Comparison of ENCODE assay signal across 11 cellular contexts in the genomic region with DNA sequence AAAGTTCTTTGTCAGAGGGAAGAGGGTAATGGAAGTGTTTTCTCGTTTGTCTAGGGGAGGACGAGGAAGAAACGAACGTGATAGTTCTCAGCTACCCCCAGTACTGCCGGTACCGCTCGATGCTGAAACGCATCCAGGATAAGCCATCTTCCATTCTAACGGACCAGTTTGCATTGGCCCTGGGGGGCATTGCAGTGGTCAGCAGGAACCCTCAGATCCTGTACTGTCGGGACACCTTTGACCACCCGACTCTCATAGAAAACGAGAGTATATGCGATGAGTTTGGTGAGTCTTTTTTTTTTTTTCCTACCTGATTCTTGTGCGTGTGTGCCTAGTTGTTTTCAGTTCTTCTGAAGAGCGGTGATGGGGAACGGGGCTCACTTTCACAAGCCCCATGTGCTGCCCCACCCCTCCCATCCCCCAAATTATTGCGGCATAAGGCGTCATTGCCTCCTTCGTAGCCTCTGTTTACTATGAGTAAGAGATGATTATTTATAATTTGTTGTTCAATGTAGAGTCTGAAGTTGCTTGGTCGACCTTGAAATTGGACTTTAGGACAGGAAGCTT.
DNase-seq lines count a peak whose midpoint lies in the region; ATAC-seq and TF ChIP-seq lines count a peak whose summit lies in the region.
"Had no signal": no experiment of that assay in that cellular context is flagged by ENCODE, and none has a peak within 500 bp of the region (broad histone marks: within the 10 kb centered on the region; RNA-seq: fewer than 3 reads in every experiment).

No MANE protein-coding gene starts in this region.

- H4K20me1 ChIP-seq in PC-3 (ENCODE audit: low read length) = no peaks in the 10 kb centered on the region

- TF ChIP-seq CTCF in PC-3 (conservative IDR thresholded peaks at IDR 0.05; ENCODE audit: low read depth, low read length) (no peak), transverse colon (IDR thresholded peaks at IDR 0.05) (no peak)

- H3K36me3 ChIP-seq in PC-3 (ENCODE audit: low read depth, low read length) = no peaks in the 10 kb centered on the region
- H3K36me3 ChIP-seq in transverse colon = no peaks in the 10 kb centered on the region

- H3K27me3 Mint-ChIP-seq in activated CD8-positive, alpha-beta T cell treated with anti-CD3 and anti-CD28 coated beads, Interleukin-2, amount 10 ng/mL, durations not matched to agents 7 days and 5 days (ENCODE audit: low read depth) = no peaks in the 10 kb centered on the region
- no peaks in the 10 kb centered on the region for H3K27me3 Mint-ChIP-seq in activated CD8-positive, alpha-beta memory T cell treated with anti-CD3 and anti-CD28 coated beads, Interleukin-2, amount 10 ng/mL, durations not matched to agents 7 days and 5 days

- H3K27ac Mint-ChIP-seq in activated CD8-positive, alpha-beta T cell treated with anti-CD3 and anti-CD28 coated beads, Interleukin-2, amount 10 ng/mL, durations not matched to agents 7 days and 5 days = no peak overlapping the region
- H3K27ac Mint-ChIP-seq in activated CD8-positive, alpha-beta memory T cell treated with anti-CD3 and anti-CD28 coated beads, Interleukin-2, amount 10 ng/mL, durations not matched to agents 7 days and 5 days = no peak overlapping the region

- H3K4me1 Mint-ChIP-seq in activated CD8-positive, alpha-beta T cell treated with anti-CD3 and anti-CD28 coated beads, Interleukin-2, amount 10 ng/mL, durations not matched to agents 7 days and 5 days (ENCODE audit: low read depth) = peaks cover 6% of the 10 kb centered on the region
- H3K4me1 Mint-ChIP-seq in activated CD8-positive, alpha-beta memory T cell treated with anti-CD3 and anti-CD28 coated beads, Interleukin-2, amount 10 ng/mL, durations not matched to agents 7 days and 5 days = peaks cover 45% of the 10 kb centered on the region

- BruUV-seq in PC-3 (replicated peaks; lab: Mats Ljungman, UMichigan) = no TSS peak

- CTCF ChIA-PET in activated CD8-positive, alpha-beta T cell treated with anti-CD3 and anti-CD28 coated beads, Interleukin-2, amount 10 ng/mL, durations not matched to agents 7 days and 5 days (lab: Charles Lee) = no interaction called here
- CTCF ChIA-PET in PC-3 (lab: Charles Lee) = no interaction called here
- CTCF ChIA-PET in activated CD8-positive, alpha-beta memory T cell treated with anti-CD3 and anti-CD28 coated beads, Interleukin-2, amount 10 ng/mL, durations not matched to agents 7 days and 5 days (lab: Charles Lee) = no interaction called here

- H2AFZ ChIP-seq in PC-3 (ENCODE audit: low read length) = no peak overlapping the region

- no peak overlapping the region for H3K4me2 ChIP-seq in PC-3 (ENCODE audit: low read length)

- H3K4me3 Mint-ChIP-seq in activated CD8-positive, alpha-beta T cell treated with anti-CD3 and anti-CD28 coated beads, Interleukin-2, amount 10 ng/mL, durations not matched to agents 7 days and 5 days = no peak overlapping the region
- no peak overlapping the region for H3K4me3 Mint-ChIP-seq in activated CD8-positive, alpha-beta memory T cell treated with anti-CD3 and anti-CD28 coated beads, Interleukin-2, amount 10 ng/mL, durations not matched to agents 7 days and 5 days

- H3K9ac ChIP-seq in PC-3 (ENCODE audit: low read length) = no peak overlapping the region

- no peaks in the 10 kb centered on the region for H3K9me3 ChIP-seq in PC-3 (ENCODE audit: low read length)
- no peaks in the 10 kb centered on the region for H3K9me3 ChIP-seq in transverse colon

- H3K79me2 ChIP-seq in PC-3 (ENCODE audit: low read length) = no peaks in the 10 kb centered on the region

- H3K9me2 ChIP-seq in PC-3 (replicated peaks; ENCODE audit: low read length) = no peaks in the 10 kb centered on the region

- TF ChIP-seq POLR2A in erythroblast (IDR thresholded peaks at IDR 0.05; ENCODE audit: low read length) = no peak
- no peak for TF ChIP-seq POLR2A in transverse colon (IDR thresholded peaks at IDR 0.05)

- intact Hi-C loops in PC-3 (cut with micrococcal nuclease) = no loop called here
- intact Hi-C loops in transverse colon (cut with DNase I; ENCODE audit: low total_unique reads) = no loop called here

- H3K4me3 ChIP-seq in PC-3 (ENCODE audit: low read length) = no peak overlapping the region
- H3K4me3 ChIP-seq in transverse colon = no peak overlapping the region

- no peaks in the 10 kb centered on the region for H3K9me3 Mint-ChIP-seq in activated CD8-positive, alpha-beta T cell treated with anti-CD3 and anti-CD28 coated beads, Interleukin-2, amount 10 ng/mL, durations not matched to agents 7 days and 5 days (ENCODE audit: insufficient read depth)
- H3K9me3 Mint-ChIP-seq in activated CD8-positive, alpha-beta memory T cell treated with anti-CD3 and anti-CD28 coated beads, Interleukin-2, amount 10 ng/mL, durations not matched to agents 7 days and 5 days (ENCODE audit: low read depth) = no peaks in the 10 kb centered on the region

- no peak for TF ChIP-seq EP300 in transverse colon (IDR thresholded peaks at IDR 0.05; ENCODE audit: low read depth)

- no peaks in the 10 kb centered on the region for H3K27me3 ChIP-seq in PC-3 (ENCODE audit: low read length)
- no peaks in the 10 kb centered on the region for H3K27me3 ChIP-seq in transverse colon

- in situ Hi-C loops in transverse colon (cut with MboI; ENCODE audit: low pct_ligation_motif_present in 1 of 4, low pct_unique_long_range_greater_than_20kb in 1 of 4, low sequenced_read_pairs in 3 of 4) = no loop called here

- peaks cover 70% of the 10 kb centered on the region for H3K36me3 Mint-ChIP-seq in activated CD8-positive, alpha-beta T cell treated with anti-CD3 and anti-CD28 coated beads, Interleukin-2, amount 10 ng/mL, durations not matched to agents 7 days and 5 days (ENCODE audit: low read depth)
- peaks cover 68% of the 10 kb centered on the region for H3K36me3 Mint-ChIP-seq in activated CD8-positive, alpha-beta memory T cell treated with anti-CD3 and anti-CD28 coated beads, Interleukin-2, amount 10 ng/mL, durations not matched to agents 7 days and 5 days

- ATAC-seq in GM18499 (IDR thresholded peaks at IDR 0.05; ENCODE audit: insufficient read depth, unreplicated experiment) (peak; percentile 61), GM19395 (IDR thresholded peaks at IDR 0.05; ENCODE audit: unreplicated experiment) (peak; percentile 82), HG02973 (IDR thresholded peaks at IDR 0.05; ENCODE audit: unreplicated experiment) (peak; percentile 80), PC-3 (no peak)
- no peak for ATAC-seq in activated CD8-positive, alpha-beta T cell treated with anti-CD3 and anti-CD28 coated beads, Interleukin-2, amount 10 ng/mL, durations not matched to agents 7 days and 5 days
- no peak for ATAC-seq in activated CD8-positive, alpha-beta memory T cell treated with anti-CD3 and anti-CD28 coated beads, Interleukin-2, amount 10 ng/mL, durations not matched to agents 7 days and 5 days
- ATAC-seq: Right ventricle myocardium inferior had no signal

- H3F3A ChIP-seq in PC-3 (ENCODE audit: low read length, unreplicated experiment) = no peaks in the 10 kb centered on the region

- POLR2A ChIA-PET in activated CD8-positive, alpha-beta T cell treated with anti-CD3 and anti-CD28 coated beads, Interleukin-2, amount 10 ng/mL, durations not matched to agents 7 days and 5 days (lab: Charles Lee) = no interaction called here
- POLR2A ChIA-PET in PC-3 (lab: Charles Lee; ENCODE audit: unreplicated experiment) = no interaction called here

- H3K27ac ChIP-seq in PC-3 (ENCODE audit: low read length) (no peak overlapping the region), transverse colon (no peak overlapping the region)

- DNase-seq in activated CD8-positive, alpha-beta T cell treated with anti-CD3 and anti-CD28 coated beads, Interleukin-2, amount 10 ng/mL, durations not matched to agents 7 days and 5 days = peak; percentile 5
- DNase-seq in erythroblast (lab: John Stamatoyannopoulos, UW) (no peak), PC-3 (no peak), transverse colon (no peak)
- DNase-seq in activated CD8-positive, alpha-beta memory T cell treated with anti-CD3 and anti-CD28 coated beads, Interleukin-2, amount 10 ng/mL, durations not matched to agents 7 days and 5 days = no peak
- DNase-seq: activated CD8-positive, alpha-beta memory T cell treated with anti-CD3 and anti-CD28 coated beads, Interleukin-2, amount 50 U/mL, for 48 hours; effector CD8-positive, alpha-beta T cell had no signal

- WGBS in transverse colon (ENCODE audit: low coverage in 1 of 2), 2 donors = 87 to 91% methylated on average over 13 to 20 of the region's 20 CpGs

- H3K4me1 ChIP-seq in PC-3 (ENCODE audit: insufficient read depth, low read length) (no peaks in the 10 kb centered on the region), transverse colon (peaks cover 3 to 37% (median 23%) of the 10 kb centered on the region in 4 donors)

Comparison
In these comparisons a context has a peak if more than half of its experiments do, and no peak if none do; other contexts are left out.
1. ATAC-seq: peak in GM18499 (single experiment), GM19395 (single experiment) and HG02973 (single experiment); none in activated CD8-positive, alpha-beta T cell treated with anti-CD3 and anti-CD28 coated beads, Interleukin-2, amount 10 ng/mL, durations not matched to agents 7 days and 5 days (single experiment), PC-3 (single experiment) and activated CD8-positive, alpha-beta memory T cell treated with anti-CD3 and anti-CD28 coated beads, Interleukin-2, amount 10 ng/mL, durations not matched to agents 7 days and 5 days (single experiment).